In the genomic region with DNA sequence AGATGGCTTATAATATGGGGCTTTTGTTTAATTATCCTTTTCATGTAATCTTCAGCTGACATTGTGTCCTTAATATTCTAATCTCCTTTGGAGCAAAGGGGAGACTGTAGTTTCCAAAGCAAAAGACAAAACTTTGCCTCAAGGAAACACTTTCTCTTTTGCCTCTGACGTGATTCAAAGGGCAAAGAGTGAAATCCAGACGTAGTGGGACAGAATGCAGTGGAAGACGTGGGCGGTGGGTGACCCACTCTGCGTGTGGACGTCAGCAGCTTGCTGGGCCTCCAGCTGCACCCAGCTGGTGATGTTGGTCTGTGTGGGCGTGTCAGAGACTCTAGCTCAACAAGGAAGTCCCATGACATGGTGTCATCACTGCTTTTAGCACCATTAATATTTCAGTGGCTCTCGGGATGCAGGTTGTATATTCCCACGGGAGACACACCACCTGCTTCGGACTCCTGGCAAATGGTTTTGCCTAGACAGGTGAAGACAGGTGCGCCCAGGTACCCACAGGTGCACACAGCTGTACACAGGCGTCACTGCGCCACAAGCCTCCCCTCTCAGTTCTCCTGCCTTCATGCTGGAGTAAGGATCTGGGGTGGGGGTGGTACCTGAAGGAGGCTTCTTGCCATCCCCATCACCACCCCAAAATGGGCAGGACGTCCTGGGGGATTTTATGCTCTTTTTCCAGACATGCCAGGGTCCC, we compare ENCODE assay signal across 10 cellular contexts.
DNase-seq lines count a peak whose midpoint lies in the region; ATAC-seq and TF ChIP-seq lines count a peak whose summit lies in the region.
"Had no signal": no experiment of that assay in that cellular context is flagged by ENCODE, and none has a peak within 500 bp of the region (broad histone marks: within the 10 kb centered on the region; RNA-seq: fewer than 3 reads in every experiment).

No MANE protein-coding gene starts in this region.

- H3K4me1 ChIP-seq in breast epithelium (no peaks in the 10 kb centered on the region), upper lobe of right lung (peaks cover 24% of the 10 kb centered on the region)

- no peak overlapping the region for H3K27ac ChIP-seq in breast epithelium
- H3K27ac ChIP-seq in upper lobe of right lung = peak overlapping the region; percentile 65
- H3K27ac ChIP-seq: HL-60 had no signal

- no peak overlapping the region for H3K4me3 Mint-ChIP-seq in MCF 10A (ENCODE audit: unreplicated experiment)
- H3K4me3 Mint-ChIP-seq: stimulated activated naive CD8-positive, alpha-beta T cell treated with anti-CD3 and anti-CD28 coated beads, Interleukin-15, Interleukin-2, amounts not matched to agents 100 ng/mL and 50 ng/mL, for 24 hours had no signal

- BruUV-seq in MCF 10A (replicated peaks; lab: Mats Ljungman, UMichigan) = no TSS peak

- no peaks in the 10 kb centered on the region for H3K9me3 ChIP-seq in breast epithelium
- no peaks in the 10 kb centered on the region for H3K9me3 ChIP-seq in upper lobe of right lung

- no peaks in the 10 kb centered on the region for H3K36me3 ChIP-seq in breast epithelium
- H3K36me3 ChIP-seq in upper lobe of right lung = no peaks in the 10 kb centered on the region

- TF ChIP-seq CTCF in MCF 10A (IDR thresholded peaks at IDR 0.05; ENCODE audit: unreplicated experiment) (no peak), breast epithelium (IDR thresholded peaks at IDR 0.05) (no peak), upper lobe of right lung (IDR thresholded peaks at IDR 0.05) (no peak)

- CTCF ChIA-PET in MCF 10A (lab: Yijun Ruan, JAX) = no interaction called here

- ATAC-seq in upper lobe of right lung = peak; percentile 90
- no peak for ATAC-seq in HG02852 (IDR thresholded peaks at IDR 0.05; ENCODE audit: unreplicated experiment)
- ATAC-seq in HG02884 (IDR thresholded peaks at IDR 0.05; ENCODE audit: unreplicated experiment) = no peak

- no peak for TF ChIP-seq POLR2A in breast epithelium (IDR thresholded peaks at IDR 0.05)

- no peaks in the 10 kb centered on the region for H3K4me1 Mint-ChIP-seq in MCF 10A (ENCODE audit: insufficient read depth, unreplicated experiment)

- H3K9me3 Mint-ChIP-seq in MCF 10A (ENCODE audit: unreplicated experiment) = no peaks in the 10 kb centered on the region
- H3K9me3 Mint-ChIP-seq: stimulated activated naive CD8-positive, alpha-beta T cell treated with anti-CD3 and anti-CD28 coated beads, Interleukin-15, Interleukin-2, amounts not matched to agents 100 ng/mL and 50 ng/mL, for 24 hours had no signal

- peaks cover 0 to 4% of the 10 kb centered on the region in 2 donors for H3K27me3 ChIP-seq in breast epithelium
- no peaks in the 10 kb centered on the region for H3K27me3 ChIP-seq in upper lobe of right lung

- intact Hi-C loops in MCF 10A (cut with micrococcal nuclease) (no loop called here), breast epithelium (cut with DNase I; ENCODE audit: low total_unique reads) (no loop called here), upper lobe of right lung (cut with DNase I) (no loop called here)

- POLR2A ChIA-PET in MCF 10A (lab: Yijun Ruan, JAX) = interaction anchor here (1.2 kb wide), 1 partner anchor 12 kb away, joined by 4 read pairs; no protein-coding TSS in a partner anchor

- DNase-seq in MCF 10A (ENCODE audit: unreplicated experiment) (no peak), breast epithelium (ENCODE audit: low spot score in 2 of 2) (no peak), astrocyte of the hippocampus (ENCODE audit: low read depth, low spot score) (peak; percentile 40), kidney tubule cell (ENCODE audit: low spot score) (peak; percentile 46), upper lobe of right lung (peak; percentile 92), activated T-cell treated with anti-CD3 and anti-CD28 coated beads for 4 hours (no peak)

- H3K27me3 Mint-ChIP-seq in MCF 10A (ENCODE audit: insufficient read depth, unreplicated experiment) = no peaks in the 10 kb centered on the region
- H3K27me3 Mint-ChIP-seq: stimulated activated naive CD8-positive, alpha-beta T cell treated with anti-CD3 and anti-CD28 coated beads, Interleukin-15, Interleukin-2, amounts not matched to agents 100 ng/mL and 50 ng/mL, for 24 hours had no signal

- H3K27ac Mint-ChIP-seq in MCF 10A (ENCODE audit: low read depth, unreplicated experiment) = peak overlapping the region; percentile 21
- H3K27ac Mint-ChIP-seq: stimulated activated naive CD8-positive, alpha-beta T cell treated with anti-CD3 and anti-CD28 coated beads, Interleukin-15, Interleukin-2, amounts not matched to agents 100 ng/mL and 50 ng/mL, for 24 hours had no signal

- peaks cover 5% of the 10 kb centered on the region for H3K36me3 Mint-ChIP-seq in MCF 10A (ENCODE audit: insufficient read depth, unreplicated experiment)

- H3K4me3 ChIP-seq in breast epithelium (no peak overlapping the region), upper lobe of right lung (no peak overlapping the region)

Comparison
In these comparisons a context has a peak if more than half of its experiments do, and no peak if none do; other contexts are left out.
1. DNase-seq: peak in astrocyte of the hippocampus (single experiment), kidney tubule cell (single experiment) and upper lobe of right lung (single experiment); none in MCF 10A (single experiment), breast epithelium (0 of 2) and activated T-cell treated with anti-CD3 and anti-CD28 coated beads for 4 hours (single experiment).